9 cellular contexts compared by ENCODE assay signal in genomic region chr22:21938906-21939305, GRCh38. TPM values are rescaled to one million over a fixed set of nuclear protein-coding genes. Genes with fewer than 3 reads are reported as not detected.
DNase-seq lines count a peak whose midpoint lies in the region; ATAC-seq, FAIRE-seq and TF ChIP-seq lines count a peak whose summit lies in the region.
"Had no signal": no experiment of that assay in that cellular context is flagged by ENCODE, and none has a peak within 500 bp of the region (broad histone marks: within the 10 kb centered on the region; RNA-seq: fewer than 3 reads in every experiment).

No MANE protein-coding gene starts in this region.

- H3K9me1 ChIP-seq in K562 (ENCODE audit: control insufficient read depth, insufficient read depth, low read length) = peaks cover 8% of the 10 kb centered on the region

- no peak for ATAC-seq in activated T-cell treated with anti-CD3 and anti-CD28 coated beads, Interleukin-2, amount 50 U/mL, for 4 hours
- ATAC-seq in K562 (peak; percentile 10), thoracic aorta (ENCODE audit: insufficient number of reproducible peaks, low FRiP score, low read depth) (no peak), GM18870 (IDR thresholded peaks at IDR 0.05; ENCODE audit: unreplicated experiment) (no peak), HG02885 (IDR thresholded peaks at IDR 0.05; ENCODE audit: poor library complexity, unreplicated experiment) (no peak)

- peak overlapping the region; percentile 96 for H2AFZ ChIP-seq in K562 (ENCODE audit: low read depth, low read length)

- H3K4me1 Mint-ChIP-seq in activated T-cell treated with anti-CD3 and anti-CD28 coated beads, Interleukin-2, amount 50 U/mL, for 4 hours (ENCODE audit: low read depth) = peaks cover 44% of the 10 kb centered on the region

- TF ChIP-seq EP300 in K562 (IDR thresholded peaks at IDR 0.05; ENCODE audit: low read length) = no peak

- 85% methylated on average over 11 of the region's 11 CpGs for WGBS in K562 (ENCODE audit: insufficient coverage, low coverage, missing lambda C conversion rate)
- WGBS in mesodermal cell (ENCODE audit: insufficient coverage in 2 of 2), 2 experiments = 93 to 96% methylated on average over 11 of the region's 11 CpGs

- H3K4me3 ChIP-seq in K562 = no peak overlapping the region
- no peak overlapping the region for H3K4me3 ChIP-seq in mesodermal cell (ENCODE audit: extremely low read depth, insufficient read depth, low read length, poor library complexity, severe bottlenecking)
- peak overlapping the region; percentile 80 for H3K4me3 ChIP-seq in thoracic aorta

- peak overlapping the region; percentile 29 to 85 for H3K9ac ChIP-seq in K562 (ENCODE audit: insufficient read depth in 1 of 2, low read depth in 2 of 2, low read length in 2 of 2)

- H3K27ac ChIP-seq in K562 (ENCODE audit: extremely low read depth, low read depth, low read length) (peak overlapping the region; percentile 85), mesodermal cell (ENCODE audit: low read depth, low read length, severe bottlenecking) (peak overlapping the region; percentile 96), thoracic aorta (peak overlapping the region; percentile 95 to 96)

- H3K4me1 ChIP-seq in K562 (replicated peaks in 1 of 2; ENCODE audit: control insufficient read depth in 2 of 2, insufficient read depth in 2 of 2, low read length in 2 of 2) (peaks cover 12 to 52% of the 10 kb centered on the region in 2 experiments), mesodermal cell (ENCODE audit: control insufficient read depth, insufficient read depth, low read length, poor library complexity, severe bottlenecking) (peaks cover 35% of the 10 kb centered on the region), thoracic aorta (ENCODE audit: control insufficient read depth in 1 of 2, low read depth in 2 of 2) (peaks cover 31 to 59% of the 10 kb centered on the region in 2 donors)

- TF ChIP-seq CTCF in K562 (IDR thresholded peaks at IDR 0.05 in 2 of 3, conservative IDR thresholded peaks at IDR 0.05 in 1 of 3; ENCODE audit: insufficient read depth in 2 of 3, low read depth in 1 of 3, low read length in 3 of 3) (no peak), thoracic aorta (IDR thresholded peaks at IDR 0.05) (no peak)

- TF ChIP-seq RAD21 in K562 (CRISPR knock-in tag; conservative IDR thresholded peaks at IDR 0.05 in 1 of 2, IDR thresholded peaks at IDR 0.05 in 1 of 2) = no peak

- TF ChIP-seq POLR2A in K562 (conservative IDR thresholded peaks at IDR 0.05) = no peak

- BruUV-seq in K562 (replicated peaks; lab: Mats Ljungman, UMichigan) = no TSS peak

- H3K4me3 Mint-ChIP-seq in activated T-cell treated with anti-CD3 and anti-CD28 coated beads, Interleukin-2, amount 50 U/mL, for 4 hours = peak overlapping the region; percentile 84

- intact Hi-C loops in K562 (cut with micrococcal nuclease) = loop anchor here (1.0 to 5.0 kb wide), 11 partner anchors 14 to 279 kb away; partner anchors contain the start of genes MAPK1, PPIL2, PPM1F and TOP3B

- H3K27me3 Mint-ChIP-seq in activated T-cell treated with anti-CD3 and anti-CD28 coated beads, Interleukin-2, amount 50 U/mL, for 4 hours (ENCODE audit: low read depth) = no peaks in the 10 kb centered on the region

- peaks cover 10% of the 10 kb centered on the region; the same call in 1 of the 2 replicates for H4K20me1 ChIP-seq in K562 (replicated peaks; ENCODE audit: control insufficient read depth, insufficient read depth, low read length)

- in situ Hi-C loops in K562 (cut with MboI) = loop anchor here (25.0 kb wide), 3 partner anchors 402 to 802 kb away; partner anchors contain the start of gene HIC2

- CTCF ChIA-PET in K562 (lab: Yijun Ruan, JAX; ENCODE audit: low intra/inter-chr PET ratio) = interaction anchor here (0.6 to 9.2 kb wide), 25 partner anchors 9 to 1520 kb away, joined by 3 to 609 read pairs (median 4); partner anchors contain the start of genes MAPK1, PPIL2, PPM1F and SDF2L1

- H3K9me3 ChIP-seq in K562 (replicated peaks; ENCODE audit: control insufficient read depth, insufficient read depth, low read depth, low read length) (no peaks in the 10 kb centered on the region), mesodermal cell (ENCODE audit: control insufficient read depth, low read length) (no peaks in the 10 kb centered on the region), thoracic aorta (no peaks in the 10 kb centered on the region)

- H3K4me2 ChIP-seq in K562 (ENCODE audit: insufficient read depth, low read length) = peak overlapping the region; percentile 94

- no peaks in the 10 kb centered on the region for H3K9me3 Mint-ChIP-seq in activated T-cell treated with anti-CD3 and anti-CD28 coated beads, Interleukin-2, amount 50 U/mL, for 4 hours
- H3K9me3 Mint-ChIP-seq: activated naive CD4-positive, alpha-beta T cell treated with anti-CD3 and anti-CD28 coated beads, Interleukin-2, amount 50 U/mL, for 72 hours had no signal

- POLR2A ChIA-PET in K562 (lab: Yijun Ruan, JAX) = interaction anchor here (0.7 to 49.7 kb wide), 34 partner anchors 5 to 1071 kb away, joined by 3 to 1041 read pairs (median 4); partner anchors contain the start of genes PPIL2, PPM1F and SDF2L1

- H3K79me2 ChIP-seq in K562 (ENCODE audit: control insufficient read depth, insufficient read depth, low read length) = peaks cover 4% of the 10 kb centered on the region; the same call in 1 of the 3 replicates

- H3K36me3 ChIP-seq in K562 (ENCODE audit: control insufficient read depth, insufficient read depth, low read length) (peaks cover 83% of the 10 kb centered on the region), mesodermal cell (ENCODE audit: control insufficient read depth, insufficient read depth, low read length) (peaks cover 48% of the 10 kb centered on the region), thoracic aorta (peaks cover 4% of the 10 kb centered on the region)

- peaks cover 1% of the 10 kb centered on the region for H3K36me3 Mint-ChIP-seq in activated T-cell treated with anti-CD3 and anti-CD28 coated beads, Interleukin-2, amount 50 U/mL, for 4 hours (ENCODE audit: insufficient read depth)
- H3K36me3 Mint-ChIP-seq: activated naive CD4-positive, alpha-beta T cell treated with anti-CD3 and anti-CD28 coated beads, Interleukin-2, amount 50 U/mL, for 72 hours had no signal

- FAIRE-seq in K562 (lab: Jason Lieb, UNC) = no peak

- no peak for DNase-seq in activated T-cell treated with anti-CD3 and anti-CD28 coated beads, Interleukin-2, amount 50 U/mL, for 4 hours
- no peak for DNase-seq in activated T-cell treated with anti-CD3 and anti-CD28 coated beads, Interleukin-2, amount 50 U/mL, for 1 hour
- DNase-seq in K562 (ENCODE audit: extremely low read depth in 1 of 4, low spot score in 3 of 4) (no peak), thoracic aorta (ENCODE audit: low spot score) (no peak), nucleus accumbens (lab: John Stamatoyannopoulos, UW) (no peak)

- H3K27me3 ChIP-seq in K562 (ENCODE audit: control insufficient read depth in 2 of 2, insufficient read depth in 2 of 2, low read length in 2 of 2) (no peaks in the 10 kb centered on the region), thoracic aorta (replicated peaks; ENCODE audit: insufficient read depth) (no peaks in the 10 kb centered on the region)

TF ChIP-seq in K562, 482 proteins besides CTCF, POLR2A, EP300 and RAD21 (continues in another document):
- no peak for TF ChIP-seq ZNF507 (tag; conservative IDR thresholded peaks at IDR 0.05)

RNA-seq across cellular contexts. Expression of gene PPM1F, which starts 13.7 kb away (rescaled TPM):
- 10 to 100 TPM; 28.2 to 36.8 (median 30.8) TPM for total RNA-seq in activated T-cell treated with anti-CD3 and anti-CD28 coated beads, Interleukin-2, amount 50 U/mL, for 4 hours
- total RNA-seq in K562 (2011; cell fraction: chromatin; rRNA removed; ENCODE audit: low replicate concordance) = 103 and 226 TPM in 2 replicates
- 122 and 135 TPM in 2 replicates for total RNA-seq in K562 (2011; cell fraction: nucleolus; rRNA removed)
- 120 and 153 TPM in 2 replicates for total RNA-seq in K562 (2011; cell fraction: nucleoplasm; rRNA removed)
- total RNA-seq in K562 (2014; rRNA removed) (132 and 153 TPM in 2 replicates), K562 (2014; rRNA removed; fragmentation: Illumina TruSeq; extraction: Trizol) (33.1 and 36.9 TPM in 2 replicates), K562 (2015; rRNA removed; fragmentation: Illumina TruSeq; extraction: Trizol) (74.6 and 75.0 TPM in 2 replicates), K562 (2021) (157 and 159 TPM in 2 replicates), thoracic aorta (10 to 100 TPM; 37.0 to 45.9 TPM)
- polyA plus RNA-seq in K562 (2011; rRNA removed) (64.0 and 73.1 TPM in 2 replicates), K562 (2014; fragmentation: Illumina TruSeq; extraction: Trizol) (53.8 and 92.1 TPM in 2 replicates), K562 (2014; fragmentation: Nextera tagmentation; extraction: Ambion mirVana) (1 to 10 TPM; 2.1 to 4.5 TPM), K562 (2014; rRNA removed) (110 and 121 TPM in 2 replicates)
- 74.8 and 124 TPM in 2 replicates for polyA plus RNA-seq in K562 (2011; cell fraction: cytosol; rRNA removed)
- 187 and 284 TPM in 2 replicates for polyA plus RNA-seq in K562 (2011; cell fraction: nucleus; rRNA removed)
- polyA plus RNA-seq in K562 (2012) = 81.6 and 118 TPM in 2 replicates
- 29.5 and 43.3 TPM in 2 replicates for polyA minus RNA-seq in K562 (2011; rRNA and poly(A)+ RNA removed)
- 53.3 and 68.1 TPM in 2 replicates for polyA minus RNA-seq in K562 (2011; cell fraction: cytosol; rRNA and poly(A)+ RNA removed)
- 34.9 and 45.5 TPM in 2 replicates for polyA minus RNA-seq in K562 (2011; cell fraction: nucleus; rRNA and poly(A)+ RNA removed)
- 32.7 TPM for polyA plus RNA-seq in mesodermal cell (2013, experiment 1 of 2)
- 25.9 TPM for polyA plus RNA-seq in mesodermal cell (2013, experiment 2 of 2)

RNA-seq across cellular contexts. Expression of gene TOP3B, which starts 43.7 kb away (rescaled TPM):
- total RNA-seq in activated T-cell treated with anti-CD3 and anti-CD28 coated beads, Interleukin-2, amount 50 U/mL, for 4 hours = 10 to 100 TPM; 39.3 to 45.2 (median 41.3) TPM
- total RNA-seq in K562 (2011; cell fraction: chromatin; rRNA removed; ENCODE audit: low replicate concordance) = 654 and 1,271 TPM in 2 replicates
- total RNA-seq in K562 (2011; cell fraction: nucleolus; rRNA removed) = 667 and 676 TPM in 2 replicates
- 562 and 595 TPM in 2 replicates for total RNA-seq in K562 (2011; cell fraction: nucleoplasm; rRNA removed)
- 168 and 209 TPM in 2 replicates for total RNA-seq in K562 (2014; rRNA removed)
- total RNA-seq in K562 (2014; rRNA removed; fragmentation: Illumina TruSeq; extraction: Trizol) = 70.7 and 93.0 TPM in 2 replicates
- total RNA-seq in K562 (2015; rRNA removed; fragmentation: Illumina TruSeq; extraction: Trizol) = 132 and 135 TPM in 2 replicates
- 182 and 188 TPM in 2 replicates for total RNA-seq in K562 (2021)
- 77.5 and 115 TPM in 2 replicates for polyA plus RNA-seq in K562 (2011; rRNA removed)
- polyA plus RNA-seq in K562 (2011; cell fraction: cytosol; rRNA removed) = 70.1 and 77.8 TPM in 2 replicates
- polyA plus RNA-seq in K562 (2011; cell fraction: nucleus; rRNA removed) = 984 and 1,286 TPM in 2 replicates
- polyA plus RNA-seq in K562 (2012) = 96.9 and 122 TPM in 2 replicates
- 112 and 123 TPM in 2 replicates for polyA plus RNA-seq in K562 (2014; fragmentation: Illumina TruSeq; extraction: Trizol)
- polyA plus RNA-seq in K562 (2014; fragmentation: Nextera tagmentation; extraction: Ambion mirVana) = 10 to 100 TPM in 1 of 2 experiments, 1 to 10 TPM in 1; 3.0 to 11.5 TPM
- polyA plus RNA-seq in K562 (2014; rRNA removed) = 153 and 161 TPM in 2 replicates
- 98.9 and 108 TPM in 2 replicates for polyA minus RNA-seq in K562 (2011; rRNA and poly(A)+ RNA removed)
- 76.3 and 79.3 TPM in 2 replicates for polyA minus RNA-seq in K562 (2011; cell fraction: cytosol; rRNA and poly(A)+ RNA removed)
- 248 and 295 TPM in 2 replicates for polyA minus RNA-seq in K562 (2011; cell fraction: nucleus; rRNA and poly(A)+ RNA removed)
- 54.8 TPM for polyA plus RNA-seq in mesodermal cell (2013, experiment 1 of 2)
- polyA plus RNA-seq in mesodermal cell (2013, experiment 2 of 2) = 41.0 TPM
- total RNA-seq in thoracic aorta = 10 to 100 TPM; 26.0 to 40.4 TPM
